ENCODE assay signal across 9 cellular contexts in the genomic region with DNA sequence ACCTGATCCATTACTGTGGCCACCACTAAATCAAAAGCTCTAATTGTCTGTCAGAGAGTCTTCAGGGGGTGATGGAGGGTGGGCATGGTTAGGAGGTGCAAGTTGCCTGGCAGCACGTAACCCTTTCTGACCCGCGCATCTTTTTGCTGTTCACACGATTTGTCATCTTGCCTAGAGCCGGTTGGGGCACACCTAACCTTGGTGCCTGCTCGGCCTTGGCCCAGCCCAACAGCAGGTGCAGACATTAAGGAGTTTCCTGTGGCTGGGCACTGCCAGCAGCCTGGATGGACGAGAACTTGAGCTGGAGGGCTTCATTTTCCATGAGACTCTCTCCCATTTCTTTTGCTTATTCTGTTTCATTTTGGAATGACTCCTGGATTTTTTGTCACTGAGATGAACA. TPM values are rescaled to one million over a fixed set of nuclear protein-coding genes. Genes with fewer than 3 reads are reported as not detected.
"Had no signal": no experiment of that assay in that cellular context is flagged by ENCODE, and none has a peak within 500 bp of the region (broad histone marks: within the 10 kb centered on the region; RNA-seq: fewer than 3 reads in every experiment).

No MANE protein-coding gene starts in this region.

- H3K4me3 ChIP-seq: GM23338, K562 had no signal

- H3K4me3 Mint-ChIP-seq: GM23338, H9 had no signal

- FAIRE-seq: H1, H54, HTR-8/SVneo, K562 had no signal

- ATAC-seq: GM23338, K562 had no signal

- DNase-seq: H9, HCEC 1CT, IMR-90 had no signal

- H3K9me3 Mint-ChIP-seq: GM23338, H9 had no signal

- H3K27ac Mint-ChIP-seq: GM23338, H9 had no signal

- H3K4me1 Mint-ChIP-seq: GM23338, H9 had no signal

RNA-seq across cellular contexts. Expression of a gene that starts 41.0 kb away (rescaled TPM):
- total RNA-seq: GM23338, H1, H9, HT-29, IMR-90, K562 had no signal
- polyA plus RNA-seq: GM23338, H1, IMR-90, K562 had no signal
